Comparison of ENCODE assay signal across 1 cellular context in genomic region chr19:34677386-34678084, GRCh38.
A peak's percentile ranks its signal among the peaks of the same experiment; 100 is the strongest.
TF ChIP-seq lines count a peak whose summit lies in the region.

TSS of gene ZNF302 (plus strand) at chr19:34677678. CDS start at chr19:34678805, 1,127 bp downstream.

TF ChIP-seq in GM23338, 12 proteins besides CTCF, POLR2A, EP300 and RAD21 (continued from another document):
- TF ChIP-seq EZH2 (IDR thresholded peaks at IDR 0.05; ENCODE audit: low read depth, unreplicated experiment) (no peak), EZH2phosphoT487 (IDR thresholded peaks at IDR 0.05; ENCODE audit: unreplicated experiment) (no peak), POLR2AphosphoS5 (IDR thresholded peaks at IDR 0.05; ENCODE audit: low read depth) (peak; percentile 89), ZNF114 (CRISPR knock-in tag; IDR thresholded peaks at IDR 0.05) (no peak), ZNF331 (CRISPR knock-in tag; IDR thresholded peaks at IDR 0.05; ENCODE audit: low read depth) (no peak)
- TF ChIP-seq, protein P1, sequence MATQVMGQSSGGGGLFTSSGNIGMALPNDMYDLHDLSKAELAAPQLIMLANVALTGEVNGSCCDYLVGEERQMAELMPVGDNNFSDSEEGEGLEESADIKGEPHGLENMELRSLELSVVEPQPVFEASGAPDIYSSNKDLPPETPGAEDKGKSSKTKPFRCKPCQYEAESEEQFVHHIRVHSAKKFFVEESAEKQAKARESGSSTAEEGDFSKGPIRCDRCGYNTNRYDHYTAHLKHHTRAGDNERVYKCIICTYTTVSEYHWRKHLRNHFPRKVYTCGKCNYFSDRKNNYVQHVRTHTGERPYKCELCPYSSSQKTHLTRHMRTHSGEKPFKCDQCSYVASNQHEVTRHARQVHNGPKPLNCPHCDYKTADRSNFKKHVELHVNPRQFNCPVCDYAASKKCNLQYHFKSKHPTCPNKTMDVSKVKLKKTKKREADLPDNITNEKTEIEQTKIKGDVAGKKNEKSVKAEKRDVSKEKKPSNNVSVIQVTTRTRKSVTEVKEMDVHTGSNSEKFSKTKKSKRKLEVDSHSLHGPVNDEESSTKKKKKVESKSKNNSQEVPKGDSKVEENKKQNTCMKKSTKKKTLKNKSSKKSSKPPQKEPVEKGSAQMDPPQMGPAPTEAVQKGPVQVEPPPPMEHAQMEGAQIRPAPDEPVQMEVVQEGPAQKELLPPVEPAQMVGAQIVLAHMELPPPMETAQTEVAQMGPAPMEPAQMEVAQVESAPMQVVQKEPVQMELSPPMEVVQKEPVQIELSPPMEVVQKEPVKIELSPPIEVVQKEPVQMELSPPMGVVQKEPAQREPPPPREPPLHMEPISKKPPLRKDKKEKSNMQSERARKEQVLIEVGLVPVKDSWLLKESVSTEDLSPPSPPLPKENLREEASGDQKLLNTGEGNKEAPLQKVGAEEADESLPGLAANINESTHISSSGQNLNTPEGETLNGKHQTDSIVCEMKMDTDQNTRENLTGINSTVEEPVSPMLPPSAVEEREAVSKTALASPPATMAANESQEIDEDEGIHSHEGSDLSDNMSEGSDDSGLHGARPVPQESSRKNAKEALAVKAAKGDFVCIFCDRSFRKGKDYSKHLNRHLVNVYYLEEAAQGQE (IDR thresholded peaks at IDR 0.05; ENCODE audit: unreplicated experiment), result no peak
